24 cellular contexts compared by ENCODE assay signal in genomic region chr6:2240961-2241360, GRCh38. TPM values are rescaled to one million over a fixed set of nuclear protein-coding genes. Genes with fewer than 3 reads are reported as not detected.
DNase-seq lines count a peak whose midpoint lies in the region; FAIRE-seq and TF ChIP-seq lines count a peak whose summit lies in the region.
"Had no signal": no experiment of that assay in that cellular context is flagged by ENCODE, and none has a peak within 500 bp of the region (broad histone marks: within the 10 kb centered on the region; RNA-seq: fewer than 3 reads in every experiment).

No MANE protein-coding gene starts in this region.

- H3K56ac ChIP-seq in H1 (replicated peaks; ENCODE audit: insufficient read length, low read depth, low read length): no peak overlapping the region

- TF ChIP-seq EP300 in H1 (IDR thresholded peaks at IDR 0.05; ENCODE audit: borderline replicate concordance in 1 of 2, low read depth in 2 of 2, low read length in 2 of 2): no peak

- no peak overlapping the region for H3K4me3 Mint-ChIP-seq in activated CD4-positive, alpha-beta T cell treated with anti-CD3 and anti-CD28 coated beads, Interleukin-2, amount 10 ng/mL, durations not matched to agents 24 days and 14 days
- peak overlapping the region in 2 of 3 experiments; percentile 37 to 59 for H3K4me3 Mint-ChIP-seq in nephron
- H3K4me3 Mint-ChIP-seq: B cell; CD8-positive, alpha-beta T cell had no signal

- H3K9me3 ChIP-seq in Loucy (ENCODE audit: insufficient read depth, low read depth, low read length): no peaks in the 10 kb centered on the region
- no peaks in the 10 kb centered on the region for H3K9me3 ChIP-seq in H1 (ENCODE audit: insufficient read depth in 2 of 2, low read depth in 1 of 2, low read length in 1 of 2)
- no peaks in the 10 kb centered on the region for H3K9me3 ChIP-seq in GM23248 (ENCODE audit: low read depth)
- H3K9me3 ChIP-seq: BLaER1, Caco-2 had no signal

- H3K9me2 ChIP-seq in Loucy (replicated peaks; ENCODE audit: low read depth, low read length) (no peaks in the 10 kb centered on the region), GM23248 (ENCODE audit: insufficient read depth) (no peaks in the 10 kb centered on the region)

- H3K4me3 ChIP-seq in Loucy (ENCODE audit: low read length, poor library complexity, severe bottlenecking) (peak overlapping the region; percentile 30), H1 (ENCODE audit: extremely low read depth in 1 of 4, insufficient read depth in 2 of 4, low read depth in 3 of 4, low read length in 4 of 4) (peak overlapping the region in 1 of 4 experiments; percentile 11; a peak in 1 of 8 replicates), GM23248 (no peak overlapping the region)
- H3K4me3 ChIP-seq: BLaER1 had no signal

- POLR2A ChIA-PET in H1 (lab: Charles Lee; ENCODE audit: partially characterized antibody) (no interaction called here), GM10248 (lab: Yijun Ruan, JAX) (no interaction called here)

- H3K4me1 ChIP-seq in Loucy (ENCODE audit: insufficient read depth, low read length, poor library complexity, severe bottlenecking) (peaks cover 53% of the 10 kb centered on the region), H1 (replicated peaks in 1 of 4; ENCODE audit: control insufficient read depth in 3 of 4, insufficient read depth in 4 of 4, low read length in 3 of 4) (peaks cover 4 to 20% (median 7%) of the 10 kb centered on the region in 4 experiments; a peak in 6 of 7 replicates), GM23248 (ENCODE audit: insufficient read depth) (peaks cover 12% of the 10 kb centered on the region)

- H3K27me3 ChIP-seq in Loucy (ENCODE audit: insufficient read depth, low read length, poor library complexity, severe bottlenecking): no peaks in the 10 kb centered on the region
- H3K27me3 ChIP-seq in H1 (replicated peaks in 1 of 4; ENCODE audit: control insufficient read depth in 3 of 4, extremely low read depth in 1 of 4, insufficient read depth in 3 of 4, low read length in 3 of 4): no peaks in the 10 kb centered on the region
- no peaks in the 10 kb centered on the region for H3K27me3 ChIP-seq in GM23248 (replicated peaks; ENCODE audit: insufficient read depth)
- H3K27me3 ChIP-seq: BLaER1 had no signal

- CTCF ChIA-PET in H1 (lab: Charles Lee; ENCODE audit: partially characterized antibody): interaction anchor here (0.7 to 3.0 kb wide), 3 partner anchors 9 to 119 kb away, joined by 3 to 10 read pairs (median 3); no protein-coding TSS in a partner anchor
- CTCF ChIA-PET in GM10248 (lab: Yijun Ruan, JAX): interaction anchor here (1.2 kb wide), 1 partner anchor 13 kb away, joined by 3 read pairs; no protein-coding TSS in a partner anchor

- no peak overlapping the region for H3K23ac ChIP-seq in H1 (ENCODE audit: insufficient read length)

- 0 out of 2 replicates have a peak overlapping the region, but pooled peaks have one; percentile 1 for H2BK20ac ChIP-seq in H1 (ENCODE audit: low read length)

- H3K4ac ChIP-seq in H1 (replicated peaks; ENCODE audit: insufficient read length, low read depth, low read length): no peak overlapping the region

- H2AFZ ChIP-seq in Loucy (ENCODE audit: low read length) (no peak overlapping the region), H1 (ENCODE audit: low read length) (no peak overlapping the region), GM23248 (no peak overlapping the region)

- peak overlapping the region; percentile 93 for H3K4me2 ChIP-seq in Loucy (ENCODE audit: low read depth, low read length, poor library complexity, severe bottlenecking)
- peak overlapping the region; percentile 9 to 46; a peak in 3 of 4 replicates for H3K4me2 ChIP-seq in H1 (ENCODE audit: insufficient read depth in 1 of 2, low read depth in 2 of 2, low read length in 2 of 2)
- H3K4me2 ChIP-seq in GM23248 (ENCODE audit: unreplicated experiment): no peak overlapping the region
- H3K4me2 ChIP-seq: BLaER1 had no signal

- H4K8ac ChIP-seq in H1 (ENCODE audit: extremely low read depth, insufficient read depth, low read length): no peak overlapping the region; the same call in 1 of the 2 replicates

- H3K27ac ChIP-seq in H1 (ENCODE audit: low read depth, low read length) (no peak overlapping the region), GM23248 (no peak overlapping the region)
- H3K27ac ChIP-seq: 22Rv1, BLaER1, C4-2B had no signal

- H3K23me2 ChIP-seq in H1 (ENCODE audit: low read depth, low read length): peaks cover 10% of the 10 kb centered on the region

- in situ Hi-C loops in GM23248 (cut with MboI): no loop called here

- intact Hi-C loops in activated CD4-positive, alpha-beta T cell treated with anti-CD3 and anti-CD28 coated beads, Interleukin-2, amount 10 ng/mL, durations not matched to agents 24 days and 14 days (cut with micrococcal nuclease): loop anchor here (5.0 to 10.0 kb wide), 2 partner anchors 114 to 304 kb away; no protein-coding TSS in a partner anchor

- no peak for TF ChIP-seq RAD21 in H1 (IDR thresholded peaks at IDR 0.05 in 1 of 2, conservative IDR thresholded peaks at IDR 0.05 in 1 of 2; ENCODE audit: low read depth in 2 of 2, low read length in 2 of 2)

- no peaks in the 10 kb centered on the region for H3K27me3 Mint-ChIP-seq in activated CD4-positive, alpha-beta T cell treated with anti-CD3 and anti-CD28 coated beads, Interleukin-2, amount 10 ng/mL, durations not matched to agents 24 days and 14 days
- peaks cover 8% of the 10 kb centered on the region for H3K27me3 Mint-ChIP-seq in nephron (ENCODE audit: low read depth)
- H3K27me3 Mint-ChIP-seq: B cell; CD4-positive, CD25-positive, alpha-beta regulatory T cell had no signal

- peaks cover 85% of the 10 kb centered on the region for H3K79me2 ChIP-seq in Loucy (ENCODE audit: insufficient read depth, low read length)
- H3K79me2 ChIP-seq in H1 (ENCODE audit: control insufficient read depth in 1 of 2, insufficient read depth in 2 of 2, low read length in 2 of 2): peaks cover 0 to 71% of the 10 kb centered on the region in 2 experiments; a peak in 3 of 4 replicates
- H3K79me2 ChIP-seq in GM23248 (ENCODE audit: insufficient read depth): no peaks in the 10 kb centered on the region; the same call in 1 of the 2 replicates

- H4K5ac ChIP-seq in H1 (ENCODE audit: insufficient read length, low read depth, low read length): no peak overlapping the region

- H2BK15ac ChIP-seq in H1 (ENCODE audit: low read length): no peak overlapping the region

- H3K9me3 Mint-ChIP-seq in activated CD4-positive, alpha-beta T cell treated with anti-CD3 and anti-CD28 coated beads, Interleukin-2, amount 10 ng/mL, durations not matched to agents 24 days and 14 days: no peaks in the 10 kb centered on the region
- H3K9me3 Mint-ChIP-seq in nephron: no peaks in the 10 kb centered on the region
- H3K9me3 Mint-ChIP-seq: CD4-positive, CD25-positive, alpha-beta regulatory T cell; CD8-positive, alpha-beta T cell; H9 had no signal

- no peak overlapping the region for H3K9ac ChIP-seq in Loucy (ENCODE audit: low read depth, low read length, poor library complexity, severe bottlenecking)
- no peak overlapping the region for H3K9ac ChIP-seq in H1 (replicated peaks in 1 of 4; ENCODE audit: extremely low read depth in 1 of 4, low read depth in 3 of 4, low read length in 3 of 4)
- H3K9ac ChIP-seq in GM23248: no peak overlapping the region
- H3K9ac ChIP-seq: BLaER1 had no signal

- 78% methylated on average over 6 of the region's 6 CpGs; no CpG with 5 or more reads in 1 of the 2 experiments for WGBS in H1 (ENCODE audit: extremely low coverage in 1 of 2, insufficient coverage in 1 of 2, insufficient read length in 1 of 2, insufficient replicate concordance in 2 of 2, low coverage in 1 of 2, low lambda C conversion rate in 2 of 2, missing lambda C conversion rate in 1 of 2), 2 experiments
- WGBS in GM23248 (ENCODE audit: low coverage in 1 of 2, low lambda C conversion rate in 2 of 2, missing lambda C conversion rate in 2 of 2), 2 experiments: 92 to 94% methylated on average over 6 of the region's 6 CpGs

- H4K20me1 ChIP-seq in Loucy (ENCODE audit: insufficient read depth, low read length, poor library complexity, severe bottlenecking) (peaks cover 25% of the 10 kb centered on the region), H1 (replicated peaks in 1 of 2; ENCODE audit: control insufficient read depth in 1 of 2, insufficient read depth in 2 of 2, low read length in 2 of 2) (no peaks in the 10 kb centered on the region), GM23248 (ENCODE audit: insufficient read depth) (no peaks in the 10 kb centered on the region)

- no peak overlapping the region for H2AK5ac ChIP-seq in H1 (ENCODE audit: low read depth, low read length)

- H3K18ac ChIP-seq in H1 (ENCODE audit: extremely low read depth, low read length): no peak overlapping the region

- H3K36me3 ChIP-seq in Loucy (ENCODE audit: insufficient read depth, low read length) (no peaks in the 10 kb centered on the region), H1 (ENCODE audit: control insufficient read depth in 2 of 4, insufficient read depth in 4 of 4, low read length in 3 of 4) (no peaks in the 10 kb centered on the region), GM23248 (ENCODE audit: low read depth) (no peaks in the 10 kb centered on the region)
- H3K36me3 ChIP-seq: BLaER1 had no signal

- DNase-seq in activated CD4-positive, alpha-beta T cell treated with anti-CD3 and anti-CD28 coated beads, Interleukin-2, amount 10 ng/mL, durations not matched to agents 24 days and 14 days: no peak
- DNase-seq in activated CD4-positive, alpha-beta T cell treated with anti-CD3 and anti-CD28 coated beads, Interleukin-2, amount 50 U/mL, for 1 hour: no peak
- DNase-seq in H1 (ENCODE audit: low read depth in 1 of 2, low spot score in 2 of 2) (no peak), NCI-H1930 (lab: John Stamatoyannopoulos, UW) (no peak), GM23248 (no peak), GM10248 (ENCODE audit: extremely low spot score) (no peak)
- DNase-seq: Caco-2; CD4-positive, CD25-positive, alpha-beta regulatory T cell; CD8-positive, alpha-beta T cell; DMS 273 treated with DMSO at 0.1 percent for 48 hours; DMS79; EL; GDM1; H9 had no signal

- peak overlapping the region; percentile 5 for H3K27ac Mint-ChIP-seq in activated CD4-positive, alpha-beta T cell treated with anti-CD3 and anti-CD28 coated beads, Interleukin-2, amount 10 ng/mL, durations not matched to agents 24 days and 14 days
- H3K27ac Mint-ChIP-seq in nephron: no peak overlapping the region
- H3K27ac Mint-ChIP-seq: B cell; CD8-positive, alpha-beta T cell had no signal

- H3K14ac ChIP-seq in H1 (ENCODE audit: insufficient read length): no peak overlapping the region

- H4K91ac ChIP-seq in H1 (replicated peaks; ENCODE audit: insufficient read length, low read length): no peak overlapping the region

- H3F3A ChIP-seq in Loucy (ENCODE audit: low read depth): no peaks in the 10 kb centered on the region
- H3F3A ChIP-seq in GM23248 (ENCODE audit: insufficient read depth): peaks cover 16% of the 10 kb centered on the region; the same call in 1 of the 2 replicates

- peak overlapping the region; percentile 20; the same call in 1 of the 2 replicates for H2BK5ac ChIP-seq in H1 (ENCODE audit: low read depth, low read length)

- no peak for TF ChIP-seq POLR2A in H1 (IDR thresholded peaks at IDR 0.05; ENCODE audit: control extremely low read depth in 1 of 2, low read depth in 2 of 2, low read length in 2 of 2)

- no peak overlapping the region for H2BK120ac ChIP-seq in H1 (replicated peaks; ENCODE audit: low read depth, low read length)

- H3K36me3 Mint-ChIP-seq in activated CD4-positive, alpha-beta T cell treated with anti-CD3 and anti-CD28 coated beads, Interleukin-2, amount 10 ng/mL, durations not matched to agents 24 days and 14 days (ENCODE audit: low read depth): peaks cover 21% of the 10 kb centered on the region
- no peaks in the 10 kb centered on the region for H3K36me3 Mint-ChIP-seq in nephron (ENCODE audit: low read depth)

- H2BK12ac ChIP-seq in H1 (ENCODE audit: low read depth, low read length): no peak overlapping the region

- no peaks in the 10 kb centered on the region; the same call in 1 of the 2 replicates for H3K79me1 ChIP-seq in H1 (ENCODE audit: low read depth, low read length)

- TF ChIP-seq CTCF in Loucy (conservative IDR thresholded peaks at IDR 0.05; ENCODE audit: low read length): no peak
- TF ChIP-seq CTCF in H1 (IDR thresholded peaks at IDR 0.05; ENCODE audit: control extremely low read depth in 1 of 3, insufficient read depth in 1 of 3, low read depth in 1 of 3, low read length in 3 of 3): no peak
- no peak for TF ChIP-seq CTCF in nephron (IDR thresholded peaks at IDR 0.05; ENCODE audit: unreplicated experiment in 3 of 3)
- TF ChIP-seq CTCF in GM10248 (IDR thresholded peaks at IDR 0.05; ENCODE audit: control extremely low read depth, extremely low read depth, low read depth, missing control alignments): no peak

- H3K4me1 Mint-ChIP-seq in activated CD4-positive, alpha-beta T cell treated with anti-CD3 and anti-CD28 coated beads, Interleukin-2, amount 10 ng/mL, durations not matched to agents 24 days and 14 days: peaks cover 41% of the 10 kb centered on the region
- H3K4me1 Mint-ChIP-seq in nephron: peaks cover 8% of the 10 kb centered on the region

- FAIRE-seq in H1 (lab: Jason Lieb, UNC): no peak
- FAIRE-seq: A204.1, D721Med, GM12891, GM18507 had no signal

RNA-seq across cellular contexts. Expression of gene GMDS, which starts 4.4 kb away (rescaled TPM):
- total RNA-seq in activated CD4-positive, alpha-beta T cell treated with anti-CD3 and anti-CD28 coated beads, Interleukin-2, amount 10 ng/mL, durations not matched to agents 24 days and 14 days: 38.2 and 47.4 TPM in 2 replicates
- total RNA-seq in H1 (2021; fragmentation: NEBNext Ultra II Directional; extraction: Animal tissue kit (Norgen Biotek cat#: 25700)): 47.6 and 50.0 TPM in 2 replicates
- polyA plus RNA-seq in H1 (2011; rRNA removed): 16.8 and 27.6 TPM in 2 replicates
- polyA plus RNA-seq in H1 (2011; cell fraction: cytosol; rRNA removed): 29.7 TPM
- polyA plus RNA-seq in H1 (2011; cell fraction: nucleus; rRNA removed): 13.2 TPM
- polyA plus RNA-seq in H1 (2012, experiment 1 of 2): 32.0 to 54.7 TPM (median 36.8 TPM) in 4 replicates
- polyA plus RNA-seq in H1 (2012, experiment 2 of 2): 40.1 TPM
- 38.8 TPM for polyA plus RNA-seq in H1 (2013, experiment 1 of 2)
- polyA plus RNA-seq in H1 (2013, experiment 2 of 2): 39.7 TPM
- 12.5 and 15.9 TPM in 2 replicates for polyA minus RNA-seq in H1 (2011; rRNA and poly(A)+ RNA removed)
- polyA minus RNA-seq in H1 (2011; cell fraction: cytosol; rRNA and poly(A)+ RNA removed): 15.9 TPM
- 49.6 TPM for polyA minus RNA-seq in H1 (2011; cell fraction: nucleus; rRNA and poly(A)+ RNA removed)
- total RNA-seq in GM23248 (2014; rRNA removed; shearing (Covaris generic)): 3.0 and 13.8 TPM in 2 replicates
- polyA plus RNA-seq in GM23248 (2016; fragmentation: Nextera tagmentation; extraction: Ambion mirVana): 12.6 and 14.1 TPM in 2 replicates
